Comparison of ENCODE assay signal across 9 cellular contexts in the genomic region with DNA sequence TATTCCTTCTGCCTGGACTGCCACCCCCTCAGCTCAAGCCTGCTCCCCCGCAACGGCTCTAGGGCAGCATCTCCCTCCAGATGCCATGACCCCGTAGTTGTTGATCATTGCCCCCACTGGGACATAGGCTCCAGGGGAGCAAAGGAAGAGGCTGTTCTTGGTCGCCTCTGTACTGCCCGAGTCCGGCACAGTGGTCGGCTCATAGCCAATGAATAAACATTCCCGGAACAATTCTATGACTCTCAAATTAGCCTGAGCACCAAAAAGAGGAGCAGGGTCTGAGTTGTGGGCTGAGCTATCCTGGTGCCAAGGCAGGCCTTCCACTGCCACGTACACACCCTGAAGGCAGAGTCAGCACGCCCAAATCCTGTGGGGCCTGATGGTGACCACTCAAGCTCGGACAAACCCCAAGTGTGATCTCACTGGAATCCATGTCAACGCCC. TPM values are rescaled to one million over a fixed set of nuclear protein-coding genes. Genes with fewer than 3 reads are reported as not detected.
DNase-seq lines count a peak whose midpoint lies in the region; TF ChIP-seq lines count a peak whose summit lies in the region.
"Had no signal": no experiment of that assay in that cellular context is flagged by ENCODE, and none has a peak within 500 bp of the region (broad histone marks: within the 10 kb centered on the region; RNA-seq: fewer than 3 reads in every experiment).

No MANE protein-coding gene starts in this region.

- 29 to 35% (median 32%) methylated on average over 12 of the region's 12 CpGs for WGBS in ovary, 3 donors

- no peak for TF ChIP-seq EP300 in ovary (IDR thresholded peaks at IDR 0.05)

- CTCF ChIA-PET in PC-9 (lab: Charles Lee), result no interaction called here

- H3K9me3 ChIP-seq in Peyer's patch, result no peaks in the 10 kb centered on the region
- no peaks in the 10 kb centered on the region for H3K9me3 ChIP-seq in ovary
- H3K9me3 ChIP-seq in PC-9 (ENCODE audit: insufficient read depth, low read depth), result no peaks in the 10 kb centered on the region

- no peak overlapping the region for H2AFZ ChIP-seq in PC-9

- H3K27ac ChIP-seq in Peyer's patch (peak overlapping the region; percentile 32 to 80 (median 72)), ovary (peak overlapping the region; percentile 62 to 89), PC-9 (no peak overlapping the region)

- POLR2A ChIA-PET in PC-9 (lab: Charles Lee; ENCODE audit: unreplicated experiment), result no interaction called here

- no peaks in the 10 kb centered on the region for H3K9me2 ChIP-seq in PC-9 (ENCODE audit: insufficient read depth)

- H4K20me1 ChIP-seq in PC-9 (ENCODE audit: insufficient read depth), result peaks cover 30% of the 10 kb centered on the region

- H3K4me2 ChIP-seq in PC-9, result no peak overlapping the region

- no TSS peak for BruUV-seq in PC-9 (replicated peaks; lab: Mats Ljungman, UMichigan)

- H3K4me3 ChIP-seq in Peyer's patch (no peak overlapping the region), fibroblast of mammary gland (ENCODE audit: control insufficient read depth, low read depth, low read length) (peak overlapping the region; percentile 6), ovary (no peak overlapping the region), PC-9 (no peak overlapping the region)

- peaks cover 73% of the 10 kb centered on the region for H3K79me2 ChIP-seq in PC-9 (ENCODE audit: low read depth)

- H3K4me1 ChIP-seq in Peyer's patch (peaks cover 9 to 95% (median 40%) of the 10 kb centered on the region in 4 donors), ovary (ENCODE audit: insufficient read depth) (peaks cover 74% of the 10 kb centered on the region), PC-9 (replicated peaks; ENCODE audit: insufficient read depth) (peaks cover 34% of the 10 kb centered on the region)

- intact Hi-C loops in ovary (cut with DNase I) (no loop called here), PC-9 (cut with micrococcal nuclease; ENCODE audit: unreplicated experiment) (no loop called here)

- TF ChIP-seq CTCF in Peyer's patch (IDR thresholded peaks at IDR 0.05) (no peak), fibroblast of mammary gland (conservative IDR thresholded peaks at IDR 0.05; ENCODE audit: control insufficient read depth, insufficient read depth, low read depth, low read length) (no peak), ovary (IDR thresholded peaks at IDR 0.05) (no peak), PC-9 (conservative IDR thresholded peaks at IDR 0.05) (no peak)

- H3K27me3 ChIP-seq in Peyer's patch (no peaks in the 10 kb centered on the region), ovary (no peaks in the 10 kb centered on the region), PC-9 (ENCODE audit: insufficient read depth, low read depth) (no peaks in the 10 kb centered on the region)

- TF ChIP-seq POLR2A in Peyer's patch (IDR thresholded peaks at IDR 0.05), result no peak
- no peak for TF ChIP-seq POLR2A in ovary (IDR thresholded peaks at IDR 0.05)

- peaks cover 29% of the 10 kb centered on the region for H3F3A ChIP-seq in PC-9 (ENCODE audit: insufficient read depth, low read depth)

- peaks cover 0 to 8% (median 0%) of the 10 kb centered on the region in 3 donors for H3K36me3 ChIP-seq in Peyer's patch
- H3K36me3 ChIP-seq in ovary, result no peaks in the 10 kb centered on the region
- no peaks in the 10 kb centered on the region for H3K36me3 ChIP-seq in PC-9 (ENCODE audit: low read depth)

- peak; percentile 84 for DNase-seq in AG08395 (ENCODE audit: low spot score)
- DNase-seq in Peyer's patch, result no peak
- DNase-seq in fibroblast of mammary gland (ENCODE audit: low read depth), result peak; percentile 97
- DNase-seq in ovary, result peak in 1 of 5 donors; percentile 49
- DNase-seq in PC-9, result no peak
- DNase-seq in epidermal melanocyte (ENCODE audit: insufficient read length, low spot score), result no peak
- no peak for DNase-seq in SKM-1 (lab: John Stamatoyannopoulos, UW; ENCODE audit: unreplicated experiment)
- DNase-seq in stimulated activated CD4-positive, alpha-beta T cell treated with anti-CD3 and anti-CD28 coated beads, Interleukin-4, amount 100 ng/mL, for 1 hour, result no peak
- DNase-seq: activated CD4-positive, CD25-positive, alpha-beta regulatory T cell treated with anti-CD3 and anti-CD28 coated beads, Interleukin-2, amount 50 U/mL, for 72 hours had no signal

RNA-seq across cellular contexts. Expression of a gene that starts 33.1 kb away (rescaled TPM):
- total RNA-seq in Peyer's patch (100 to 1,000 TPM; 107 to 210 (median 119) TPM), ovary (100 to 1,000 TPM in 5 of 7 donors, 10 to 100 TPM in 2; 85.0 to 347 (median 258) TPM), PC-9 (2021) (222 and 274 TPM in 2 replicates)
- polyA plus RNA-seq in ovary, result 100 to 1,000 TPM; 253 to 391 TPM

Comparison
In these comparisons a context has a peak if more than half of its experiments do, and no peak if none do; other contexts are left out.
1. DNase-seq: peak in AG08395 (single experiment) and fibroblast of mammary gland (single experiment); none in Peyer's patch (0 of 3), PC-9 (0 of 2), epidermal melanocyte (single experiment), SKM-1 (single experiment) and stimulated activated CD4-positive, alpha-beta T cell treated with anti-CD3 and anti-CD28 coated beads, Interleukin-4, amount 100 ng/mL, for 1 hour (single experiment).